10 cellular contexts compared by ENCODE assay signal in the genomic region with DNA sequence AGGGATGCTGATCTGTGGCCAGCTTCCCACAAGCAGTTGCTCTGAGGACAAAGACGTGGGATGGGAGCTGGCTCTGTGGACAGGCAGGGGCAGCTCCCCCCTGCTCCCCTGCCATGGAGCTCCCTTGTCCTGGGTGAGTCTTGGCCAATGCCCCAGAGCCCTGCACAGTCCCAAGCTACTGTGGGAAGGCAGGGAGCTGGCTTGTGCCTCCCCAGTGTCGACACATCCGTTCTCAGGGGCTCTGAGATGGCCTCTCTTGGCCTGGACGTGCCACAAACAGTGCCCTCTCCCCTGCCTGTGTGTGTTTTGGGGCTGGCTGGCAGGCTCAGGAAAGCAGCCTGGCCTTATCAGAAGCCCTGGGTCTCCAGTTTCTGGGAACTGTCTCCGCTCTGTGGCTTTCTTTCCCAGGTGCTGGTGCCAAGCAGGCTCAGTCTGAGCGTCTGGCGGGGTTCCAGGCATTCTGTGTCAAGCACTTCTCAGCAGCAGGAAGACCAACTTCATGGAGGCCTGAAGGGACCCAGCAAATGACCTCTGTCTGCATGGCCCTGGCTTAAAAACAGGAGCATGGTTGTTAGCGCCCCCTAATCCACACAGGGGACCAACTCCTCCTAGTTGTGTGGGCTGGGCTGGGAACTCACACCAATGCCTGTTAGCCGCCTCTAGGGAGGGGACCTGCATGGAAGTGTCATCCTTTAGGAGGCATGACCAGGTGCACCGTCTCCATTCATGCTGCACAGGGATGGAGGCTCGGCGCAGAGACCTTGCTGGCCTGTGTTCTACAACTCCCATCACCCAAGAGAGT.
A peak's percentile ranks its signal among the peaks of the same experiment; 100 is the strongest.
DNase-seq lines count a peak whose midpoint lies in the region; ATAC-seq and TF ChIP-seq lines count a peak whose summit lies in the region.
"Had no signal": no experiment of that assay in that cellular context is flagged by ENCODE, and none has a peak within 500 bp of the region (broad histone marks: within the 10 kb centered on the region; RNA-seq: fewer than 3 reads in every experiment).

No MANE protein-coding gene starts in this region.

- no peak overlapping the region for H3K27ac Mint-ChIP-seq in activated T-cell treated with anti-CD3 and anti-CD28 coated beads, Interleukin-2, amount 50 U/mL, for 72 hours

- no peak overlapping the region for H3K4me3 Mint-ChIP-seq in activated T-cell treated with anti-CD3 and anti-CD28 coated beads, Interleukin-2, amount 50 U/mL, for 72 hours

- no peaks in the 10 kb centered on the region for H3K36me3 ChIP-seq in esophagus squamous epithelium

- H3K4me1 ChIP-seq in esophagus squamous epithelium = peaks cover 16 to 36% (median 19%) of the 10 kb centered on the region in 3 donors

- 63 to 86% methylated on average over 3 to 4 of the region's 12 CpGs for WGBS in esophagus squamous epithelium, 2 donors

- DNase-seq in C1 segment of cervical spinal cord (lab: John Stamatoyannopoulos, UW) (peak in 11 of 14 donors; percentile 25 to 83 (median 66)), NCI-H2196 (lab: John Stamatoyannopoulos, UW; ENCODE audit: unreplicated experiment) (peak; percentile 80), esophagus squamous epithelium (lab: John Stamatoyannopoulos, UW) (no peak), myocyte (ENCODE audit: low read depth) (peak; percentile 64), NCI-H524 treated with DMSO at 0.1 percent for 48 hours (lab: John Stamatoyannopoulos, UW) (no peak)
- no peak for DNase-seq in activated T-cell treated with anti-CD3 and anti-CD28 coated beads, Interleukin-2, amount 50 U/mL, for 72 hours
- DNase-seq: activated naive CD4-positive, alpha-beta T cell treated with Interleukin-2 at 50 U/mL for 16 hours had no signal

- intact Hi-C loops in esophagus squamous epithelium (cut with DNase I) = no loop called here

- H3K27me3 ChIP-seq in esophagus squamous epithelium = peaks cover 0 to 25% (median 0%) of the 10 kb centered on the region in 4 donors

- H3K9me3 ChIP-seq in esophagus squamous epithelium = no peaks in the 10 kb centered on the region

- no peak for TF ChIP-seq CTCF in esophagus squamous epithelium (IDR thresholded peaks at IDR 0.05)

- peaks cover 19% of the 10 kb centered on the region for H3K27me3 Mint-ChIP-seq in activated T-cell treated with anti-CD3 and anti-CD28 coated beads, Interleukin-2, amount 50 U/mL, for 72 hours (ENCODE audit: low read depth)

- TF ChIP-seq POLR2A in esophagus squamous epithelium (IDR thresholded peaks at IDR 0.05) = no peak

- H3K4me1 Mint-ChIP-seq in activated T-cell treated with anti-CD3 and anti-CD28 coated beads, Interleukin-2, amount 50 U/mL, for 72 hours (ENCODE audit: low read depth) = peaks cover 6% of the 10 kb centered on the region

- H3K4me3 ChIP-seq in esophagus squamous epithelium = no peak overlapping the region

- no peaks in the 10 kb centered on the region for H3K9me3 Mint-ChIP-seq in activated T-cell treated with anti-CD3 and anti-CD28 coated beads, Interleukin-2, amount 50 U/mL, for 72 hours

- no peak for ATAC-seq in activated T-cell treated with anti-CD3 and anti-CD28 coated beads, Interleukin-2, amount 50 U/mL, for 72 hours (replicated peaks in 1 of 2)
- no peak for ATAC-seq in GM21390 (IDR thresholded peaks at IDR 0.05; ENCODE audit: unreplicated experiment)
- ATAC-seq in GM18520 (IDR thresholded peaks at IDR 0.05; ENCODE audit: unreplicated experiment) = no peak

- no peaks in the 10 kb centered on the region for H3K36me3 Mint-ChIP-seq in activated T-cell treated with anti-CD3 and anti-CD28 coated beads, Interleukin-2, amount 50 U/mL, for 72 hours (ENCODE audit: insufficient read depth in 2 of 2)

- H3K27ac ChIP-seq in esophagus squamous epithelium = peak overlapping the region in 3 of 4 donors; percentile 36 to 68 (median 45)
- H3K27ac ChIP-seq: HL-60 had no signal

Comparison
In these comparisons a context has a peak if more than half of its experiments do, and no peak if none do; other contexts are left out.
1. DNase-seq: peak in C1 segment of cervical spinal cord (11 of 14), NCI-H2196 (single experiment) and myocyte (single experiment); none in esophagus squamous epithelium (single experiment), activated T-cell treated with anti-CD3 and anti-CD28 coated beads, Interleukin-2, amount 50 U/mL, for 72 hours (0 of 2) and NCI-H524 treated with DMSO at 0.1 percent for 48 hours (single experiment).